ENCODE assay signal across 8 cellular contexts in genomic region chr15:81001180-81002003, GRCh38. TPM values are rescaled to one million over a fixed set of nuclear protein-coding genes. Genes with fewer than 3 reads are reported as not detected.
A peak's percentile ranks its signal among the peaks of the same experiment; 100 is the strongest.
DNase-seq lines count a peak whose midpoint lies in the region; ATAC-seq, FAIRE-seq and TF ChIP-seq lines count a peak whose summit lies in the region.

No MANE protein-coding gene starts in this region.

- H3K27me3 Mint-ChIP-seq in dendritic cell treated with granulocyte-macrophage colony-stimulating factor and Interleukin-4, amounts not matched to agents 40 ng/mL and 50 ng/mL, for 4 days: no peaks in the 10 kb centered on the region

- intact Hi-C loops in dendritic cell treated with granulocyte-macrophage colony-stimulating factor and Interleukin-4, amounts not matched to agents 40 ng/mL and 50 ng/mL, for 4 days (cut with micrococcal nuclease): loop anchor here (2.0 to 5.0 kb wide), 2 partner anchors 29 to 266 kb away; no protein-coding TSS in a partner anchor
- intact Hi-C loops in lower leg skin (cut with DNase I; ENCODE audit: low total_unique reads): no loop called here

- peak overlapping the region; percentile 77 for H3K4me3 ChIP-seq in lower leg skin (ENCODE audit: low read depth, poor library complexity, severe bottlenecking)

- no peak for TF ChIP-seq CTCF in lower leg skin (IDR thresholded peaks at IDR 0.05)

- ATAC-seq in GM21723 (IDR thresholded peaks at IDR 0.05; ENCODE audit: unreplicated experiment): peak; percentile 39

- TF ChIP-seq POLR2A in GM10847 (IDR thresholded peaks at IDR 0.05; ENCODE audit: extremely low read depth, insufficient read length) (peak; percentile 18), lower leg skin (IDR thresholded peaks at IDR 0.05) (no peak)

- peaks cover 42% of the 10 kb centered on the region for H3K4me1 Mint-ChIP-seq in dendritic cell treated with granulocyte-macrophage colony-stimulating factor and Interleukin-4, amounts not matched to agents 40 ng/mL and 50 ng/mL, for 4 days (ENCODE audit: low read depth)

- H3K27ac Mint-ChIP-seq in dendritic cell treated with granulocyte-macrophage colony-stimulating factor and Interleukin-4, amounts not matched to agents 40 ng/mL and 50 ng/mL, for 4 days: peak overlapping the region; percentile 95

- peaks cover 48% of the 10 kb centered on the region for H3K36me3 Mint-ChIP-seq in dendritic cell treated with granulocyte-macrophage colony-stimulating factor and Interleukin-4, amounts not matched to agents 40 ng/mL and 50 ng/mL, for 4 days (ENCODE audit: low read depth)

- no peak for TF ChIP-seq EP300 in Ishikawa (IDR thresholded peaks at IDR 0.05; ENCODE audit: borderline replicate concordance)

- H3K9me3 Mint-ChIP-seq in dendritic cell treated with granulocyte-macrophage colony-stimulating factor and Interleukin-4, amounts not matched to agents 40 ng/mL and 50 ng/mL, for 4 days: no peaks in the 10 kb centered on the region

- TF ChIP-seq RAD21 in Ishikawa (IDR thresholded peaks at IDR 0.05; ENCODE audit: low read depth): no peak

- FAIRE-seq in RCC 7860 (lab: Jason Lieb, UNC): no peak

- peak overlapping the region; percentile 83 for H3K4me3 Mint-ChIP-seq in dendritic cell treated with granulocyte-macrophage colony-stimulating factor and Interleukin-4, amounts not matched to agents 40 ng/mL and 50 ng/mL, for 4 days

- 0% methylated on average over 30 to 65 of the region's 108 CpGs for WGBS in lower leg skin, 2 donors

- DNase-seq in activated CD4-positive, alpha-beta T cell treated with anti-CD3 and anti-CD28 coated beads for 1 hour: peak; percentile 20
- DNase-seq in lower leg skin (ENCODE audit: low spot score in 2 of 2) (peak; percentile 55 to 93), RCC 7860 (ENCODE audit: low spot score) (no peak)
- DNase-seq in stimulated activated CD8-positive, alpha-beta memory T cell treated with anti-CD3 and anti-CD28 coated beads, Interleukin-2, amount 100 ng/mL, for 48 hours (ENCODE audit: low read depth in 2 of 2): peak; percentile 20 to 48

TF ChIP-seq in Ishikawa, 13 proteins besides CTCF, POLR2A, EP300 and RAD21:
- TF ChIP-seq FOXM1 (IDR thresholded peaks at IDR 0.05; ENCODE audit: borderline replicate concordance, low read depth): no peak
- peak; percentile 84; the same call in 1 of the 2 replicates for TF ChIP-seq MAX (IDR thresholded peaks at IDR 0.05)

RNA-seq across cellular contexts. Expression of gene TLNRD1, which starts 0.7 kb away (rescaled TPM):
- 10 to 100 TPM in 3 of 4 donors, 1 to 10 TPM in 1; 7.3 to 15.0 (median 12.1) TPM for total RNA-seq in lower leg skin

RNA-seq across cellular contexts. Expression of gene MESD, which starts 11.8 kb away (rescaled TPM):
- total RNA-seq in lower leg skin: 10 to 100 TPM; 17.1 to 18.3 (median 17.7) TPM
